8 cellular contexts compared by ENCODE assay signal in the genomic region with DNA sequence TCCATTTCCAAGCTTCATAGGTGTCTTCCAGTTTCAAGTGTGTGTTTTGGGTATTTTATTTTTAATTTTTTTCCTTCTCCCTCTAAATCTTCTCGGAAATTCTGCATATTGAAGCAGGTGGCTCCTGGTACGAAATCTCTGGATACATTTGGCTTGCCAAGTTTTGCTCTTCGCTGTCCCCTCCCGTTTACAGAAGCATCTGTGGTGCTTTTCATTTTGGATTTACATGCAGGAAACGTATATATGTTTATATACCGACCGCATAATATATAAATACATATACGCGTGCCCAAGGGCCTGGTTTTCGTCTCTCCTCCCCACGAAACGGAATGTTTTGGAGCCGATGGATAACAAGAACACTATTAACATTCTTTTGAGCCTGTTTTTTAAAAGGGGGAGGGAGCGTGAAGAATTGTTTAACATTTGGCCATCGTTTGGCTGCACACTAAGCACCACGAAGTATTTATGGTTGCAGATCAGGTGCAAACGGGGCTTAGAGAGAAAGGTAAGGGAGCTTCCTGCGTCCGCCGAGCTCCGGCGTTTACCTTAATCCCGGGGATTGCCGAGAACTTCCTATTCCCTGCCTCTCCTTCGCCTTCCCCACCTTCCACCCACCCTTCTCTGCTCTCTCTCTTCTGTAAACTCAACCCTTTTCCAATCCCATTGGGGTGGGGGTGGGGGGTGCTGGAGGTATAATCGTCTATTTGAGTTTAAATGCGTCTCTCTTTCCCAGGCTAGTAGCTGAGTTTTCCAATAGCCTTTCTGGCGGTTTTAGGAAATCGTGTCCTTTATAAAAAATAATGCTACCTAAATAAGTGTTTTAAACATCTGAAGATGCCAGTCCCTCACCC. TPM values are rescaled to one million over a fixed set of nuclear protein-coding genes. Genes with fewer than 3 reads are reported as not detected.
A peak's percentile ranks its signal among the peaks of the same experiment; 100 is the strongest.
DNase-seq lines count a peak whose midpoint lies in the region; ATAC-seq lines count a peak whose summit lies in the region.

No MANE protein-coding gene starts in this region.

- peaks cover 21% of the 10 kb centered on the region for H3K4me1 Mint-ChIP-seq in activated CD8-positive, alpha-beta memory T cell treated with anti-CD3 and anti-CD28 coated beads, Interleukin-2, amount 10 ng/mL, durations not matched to agents 7 days and 5 days
- peaks cover 38% of the 10 kb centered on the region for H3K4me1 Mint-ChIP-seq in dendritic cell treated with granulocyte-macrophage colony-stimulating factor and Interleukin-4, amounts not matched to agents 40 ng/mL and 50 ng/mL, for 4 days (ENCODE audit: low read depth)

- DNase-seq in activated CD8-positive, alpha-beta memory T cell treated with anti-CD3 and anti-CD28 coated beads, Interleukin-2, amount 10 ng/mL, durations not matched to agents 7 days and 5 days: no peak
- no peak for DNase-seq in activated CD8-positive, alpha-beta memory T cell treated with anti-CD3 and anti-CD28 coated beads for 24 hours
- peak; percentile 4 to 51 for DNase-seq in NCI-H526 (lab: John Stamatoyannopoulos, UW)
- no peak for DNase-seq in AG20443 (ENCODE audit: low spot score)
- no peak for DNase-seq in activated CD4-positive, alpha-beta T cell treated with anti-CD3 and anti-CD28 coated beads, Interleukin-2, amount 50 U/mL, for 1 hour

- H3K4me3 ChIP-seq in muscle layer of colon (ENCODE audit: low read depth in 1 of 2, low read length in 2 of 2): peak overlapping the region; percentile 86 to 89

- peak overlapping the region; percentile 67 for H3K9ac ChIP-seq in muscle layer of colon (ENCODE audit: low read length)

- peaks cover 0 to 4% of the 10 kb centered on the region in 2 donors for H3K27me3 ChIP-seq in muscle layer of colon (ENCODE audit: control insufficient read depth in 1 of 2, insufficient read depth in 2 of 2, low read length in 2 of 2)

- H3K27ac Mint-ChIP-seq in activated CD8-positive, alpha-beta memory T cell treated with anti-CD3 and anti-CD28 coated beads, Interleukin-2, amount 10 ng/mL, durations not matched to agents 7 days and 5 days: no peak overlapping the region
- peak overlapping the region; percentile 85 for H3K27ac Mint-ChIP-seq in dendritic cell treated with granulocyte-macrophage colony-stimulating factor and Interleukin-4, amounts not matched to agents 40 ng/mL and 50 ng/mL, for 4 days

- peaks cover 55% of the 10 kb centered on the region for H3K27me3 Mint-ChIP-seq in activated CD8-positive, alpha-beta memory T cell treated with anti-CD3 and anti-CD28 coated beads, Interleukin-2, amount 10 ng/mL, durations not matched to agents 7 days and 5 days
- peaks cover 55% of the 10 kb centered on the region for H3K27me3 Mint-ChIP-seq in dendritic cell treated with granulocyte-macrophage colony-stimulating factor and Interleukin-4, amounts not matched to agents 40 ng/mL and 50 ng/mL, for 4 days

- H3K4me1 ChIP-seq in muscle layer of colon (ENCODE audit: insufficient read depth, low read length): peaks cover 16% of the 10 kb centered on the region

- CTCF ChIA-PET in activated CD8-positive, alpha-beta memory T cell treated with anti-CD3 and anti-CD28 coated beads, Interleukin-2, amount 10 ng/mL, durations not matched to agents 7 days and 5 days (lab: Charles Lee): no interaction called here

- H3K36me3 ChIP-seq in muscle layer of colon (ENCODE audit: insufficient read depth, low read length): no peaks in the 10 kb centered on the region

- H3K27ac ChIP-seq in muscle layer of colon (ENCODE audit: low read depth, low read length): peak overlapping the region; percentile 59

- H3K9me3 Mint-ChIP-seq in activated CD8-positive, alpha-beta memory T cell treated with anti-CD3 and anti-CD28 coated beads, Interleukin-2, amount 10 ng/mL, durations not matched to agents 7 days and 5 days (ENCODE audit: low read depth): no peaks in the 10 kb centered on the region
- no peaks in the 10 kb centered on the region for H3K9me3 Mint-ChIP-seq in dendritic cell treated with granulocyte-macrophage colony-stimulating factor and Interleukin-4, amounts not matched to agents 40 ng/mL and 50 ng/mL, for 4 days

- peak overlapping the region; percentile 58 for H3K4me3 Mint-ChIP-seq in activated CD8-positive, alpha-beta memory T cell treated with anti-CD3 and anti-CD28 coated beads, Interleukin-2, amount 10 ng/mL, durations not matched to agents 7 days and 5 days
- peak overlapping the region; percentile 83 for H3K4me3 Mint-ChIP-seq in dendritic cell treated with granulocyte-macrophage colony-stimulating factor and Interleukin-4, amounts not matched to agents 40 ng/mL and 50 ng/mL, for 4 days

- ATAC-seq in activated CD8-positive, alpha-beta memory T cell treated with anti-CD3 and anti-CD28 coated beads, Interleukin-2, amount 10 ng/mL, durations not matched to agents 7 days and 5 days: no peak
- ATAC-seq in HG03469 (IDR thresholded peaks at IDR 0.05; ENCODE audit: unreplicated experiment): no peak

- intact Hi-C loops in dendritic cell treated with granulocyte-macrophage colony-stimulating factor and Interleukin-4, amounts not matched to agents 40 ng/mL and 50 ng/mL, for 4 days (cut with micrococcal nuclease): no loop called here

- H3K36me3 Mint-ChIP-seq in activated CD8-positive, alpha-beta memory T cell treated with anti-CD3 and anti-CD28 coated beads, Interleukin-2, amount 10 ng/mL, durations not matched to agents 7 days and 5 days: no peaks in the 10 kb centered on the region
- peaks cover 10% of the 10 kb centered on the region for H3K36me3 Mint-ChIP-seq in dendritic cell treated with granulocyte-macrophage colony-stimulating factor and Interleukin-4, amounts not matched to agents 40 ng/mL and 50 ng/mL, for 4 days (ENCODE audit: low read depth)

- H3K9me3 ChIP-seq in muscle layer of colon (ENCODE audit: low read length): no peaks in the 10 kb centered on the region

RNA-seq across cellular contexts. Expression of a gene that starts 1.1 kb away (rescaled TPM):
- not detected for total RNA-seq in activated CD8-positive, alpha-beta memory T cell treated with anti-CD3 and anti-CD28 coated beads, Interleukin-2, amount 10 ng/mL, durations not matched to agents 7 days and 5 days

Comparison
In these comparisons a context has a peak if more than half of its experiments do, and no peak if none do; other contexts are left out.
1. DNase-seq: peak in NCI-H526 (2 of 2); none in activated CD8-positive, alpha-beta memory T cell treated with anti-CD3 and anti-CD28 coated beads, Interleukin-2, amount 10 ng/mL, durations not matched to agents 7 days and 5 days (single experiment), activated CD8-positive, alpha-beta memory T cell treated with anti-CD3 and anti-CD28 coated beads for 24 hours (single experiment), AG20443 (single experiment) and activated CD4-positive, alpha-beta T cell treated with anti-CD3 and anti-CD28 coated beads, Interleukin-2, amount 50 U/mL, for 1 hour (single experiment).